In genomic region chr4:144645621-144646522, GRCh38 we compare ENCODE assay signal across 9 cellular contexts. TPM values are rescaled to one million over a fixed set of nuclear protein-coding genes. Genes with fewer than 3 reads are reported as not detected.
DNase-seq lines count a peak whose midpoint lies in the region; ATAC-seq and TF ChIP-seq lines count a peak whose summit lies in the region.
"Had no signal": no experiment of that assay in that cellular context is flagged by ENCODE, and none has a peak within 500 bp of the region (broad histone marks: within the 10 kb centered on the region; RNA-seq: fewer than 3 reads in every experiment).

HHIP (plus strand) TSS chr4:144646156; CDS start chr4:144646676, 520 bp downstream.

- H3K4me3 Mint-ChIP-seq in MCF 10A (ENCODE audit: unreplicated experiment), result peak within 1 kb of the TSS; percentile 80

- no peaks in the 10 kb centered on the region for H4K20me1 ChIP-seq in OCI-LY3 (ENCODE audit: insufficient read depth, low read length)

- H3K4me1 ChIP-seq in OCI-LY3 (ENCODE audit: low read length) (peaks cover 24% of the 10 kb centered on the region), iPS-18a (ENCODE audit: control insufficient read depth, low read depth, low read length) (peaks cover 37% of the 10 kb centered on the region)

- peak within 1 kb of the TSS; percentile 60 for H3K9ac ChIP-seq in OCI-LY3 (ENCODE audit: low read length)
- H3K9ac ChIP-seq in iPS-18a (ENCODE audit: low read length), result no peak within 1 kb of the TSS

- no peak within 1 kb of the TSS for H3K27ac Mint-ChIP-seq in MCF 10A (ENCODE audit: low read depth, unreplicated experiment)

- H3K27me3 Mint-ChIP-seq in MCF 10A (ENCODE audit: insufficient read depth, unreplicated experiment), result peaks cover 14% of the 10 kb centered on the region

- H3K4me1 Mint-ChIP-seq in MCF 10A (ENCODE audit: insufficient read depth, unreplicated experiment), result peaks cover 8% of the 10 kb centered on the region

- TF ChIP-seq CTCF in OCI-LY3 (IDR thresholded peaks at IDR 0.05; ENCODE audit: low read depth, low read length), result no peak
- TF ChIP-seq CTCF in MCF 10A (IDR thresholded peaks at IDR 0.05; ENCODE audit: unreplicated experiment), result no peak

- ATAC-seq in GM21619 (IDR thresholded peaks at IDR 0.05; ENCODE audit: unreplicated experiment), result peak; percentile 31
- ATAC-seq in GM21526 (IDR thresholded peaks at IDR 0.05; ENCODE audit: low FRiP score, unreplicated experiment), result no peak

- H3K4me2 ChIP-seq in OCI-LY3 (ENCODE audit: low read length), result peak within 1 kb of the TSS; percentile 94

- DNase-seq in EH (ENCODE audit: low read depth) (peak; percentile 59), MCF 10A (ENCODE audit: unreplicated experiment) (peak; percentile 18), retina (peak; percentile 90)
- no peak for DNase-seq in stimulated activated naive CD4-positive, alpha-beta T cell treated with Interleukin-2 at 50 U/mL for 16 hours (lab: John Stamatoyannopoulos, UW)

- H3K79me2 ChIP-seq in OCI-LY3 (ENCODE audit: low read length), result no peaks in the 10 kb centered on the region

- H3K36me3 Mint-ChIP-seq in MCF 10A (ENCODE audit: insufficient read depth, unreplicated experiment), result no peaks in the 10 kb centered on the region

- H3K27me3 ChIP-seq in OCI-LY3 (ENCODE audit: low read depth, low read length) (peaks cover 25% of the 10 kb centered on the region), iPS-18a (ENCODE audit: control insufficient read depth, insufficient read depth, low read length) (peaks cover 78% of the 10 kb centered on the region)

- CTCF ChIA-PET in MCF 10A (lab: Yijun Ruan, JAX), result no interaction called here

- no peaks in the 10 kb centered on the region for H3K9me3 Mint-ChIP-seq in MCF 10A (ENCODE audit: unreplicated experiment)

- H3K9me3 ChIP-seq in OCI-LY3 (ENCODE audit: insufficient read depth, low read length) (no peaks in the 10 kb centered on the region), iPS-18a (ENCODE audit: control insufficient read depth, low read depth, low read length) (no peaks in the 10 kb centered on the region)

- H3K36me3 ChIP-seq in OCI-LY3 (replicated peaks; ENCODE audit: low read depth, low read length) (no peaks in the 10 kb centered on the region), iPS-18a (ENCODE audit: control insufficient read depth, low read depth, low read length) (no peaks in the 10 kb centered on the region)

- intact Hi-C loops in MCF 10A (cut with micrococcal nuclease), result no loop called here

- H2AFZ ChIP-seq in OCI-LY3 (ENCODE audit: low read depth, low read length), result peak within 1 kb of the TSS; percentile 73

- BruUV-seq in MCF 10A (replicated peaks; lab: Mats Ljungman, UMichigan), result no TSS peak

- H3K27ac ChIP-seq in OCI-LY3 (ENCODE audit: low read length) (no peak within 1 kb of the TSS), iPS-18a (ENCODE audit: low read length) (no peak within 1 kb of the TSS)
- H3K27ac ChIP-seq: VCaP had no signal

- POLR2A ChIA-PET in MCF 10A (lab: Yijun Ruan, JAX), result no interaction called here

- H3K4me3 ChIP-seq in OCI-LY3 (ENCODE audit: low read length) (peak within 1 kb of the TSS; percentile 82), iPS-18a (ENCODE audit: low read length) (peak within 1 kb of the TSS; percentile 65)

RNA-seq across cellular contexts. Expression of gene HHIP, which starts in this region (rescaled TPM):
- 0.12 TPM in 1 of 2 replicates, not detected in the other for total RNA-seq in MCF 10A (2022)

Comparison
In these comparisons a context has a peak if more than half of its experiments do, and no peak if none do; other contexts are left out.
1. Peak in DNase-seq in MCF 10A; RNA of the gene not detected or under 1 TPM.